ENCODE assay signal across 10 cellular contexts in the genomic region with DNA sequence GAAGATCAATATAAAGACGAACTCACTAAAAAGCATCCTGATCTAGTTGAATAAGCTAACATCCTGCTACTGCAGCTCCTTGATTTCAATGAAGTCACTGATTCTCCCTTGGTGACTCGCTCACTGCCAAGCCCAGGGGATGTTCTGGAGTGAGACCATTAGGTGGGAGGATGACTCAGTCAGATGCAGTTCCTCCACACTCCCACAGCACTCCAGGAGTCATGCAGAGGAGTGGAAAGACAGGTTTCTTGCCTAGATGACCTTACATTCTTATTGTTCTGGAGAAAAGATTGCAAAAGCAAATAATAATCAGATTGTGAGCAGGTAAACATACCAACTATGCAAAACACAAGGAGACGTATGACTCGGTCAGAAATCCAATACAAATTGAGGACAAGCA. TPM values are rescaled to one million over a fixed set of nuclear protein-coding genes. Genes with fewer than 3 reads are reported as not detected.
DNase-seq lines count a peak whose midpoint lies in the region; ATAC-seq, FAIRE-seq and TF ChIP-seq lines count a peak whose summit lies in the region.
"Had no signal": no experiment of that assay in that cellular context is flagged by ENCODE, and none has a peak within 500 bp of the region (broad histone marks: within the 10 kb centered on the region; RNA-seq: fewer than 3 reads in every experiment).

No MANE protein-coding gene starts in this region.

- H3K27me3 Mint-ChIP-seq in mesothelial cell of epicardium (ENCODE audit: low read depth): no peaks in the 10 kb centered on the region

- peak overlapping the region; percentile 32 for H3K27ac Mint-ChIP-seq in mesothelial cell of epicardium

- no peak for ATAC-seq in HG02798 (IDR thresholded peaks at IDR 0.05; ENCODE audit: poor library complexity, unreplicated experiment)
- no peak for ATAC-seq in GM21529 (IDR thresholded peaks at IDR 0.05; ENCODE audit: unreplicated experiment)
- ATAC-seq: left lobe of liver had no signal

- peaks cover 10% of the 10 kb centered on the region for H3K4me1 Mint-ChIP-seq in mesothelial cell of epicardium

- no peak overlapping the region for H3K27ac ChIP-seq in kidney (ENCODE audit: low read depth in 2 of 2, low read length in 2 of 2)

- FAIRE-seq in kidney (lab: Jason Lieb, UNC): no peak

- TF ChIP-seq CTCF in AG09309 (IDR thresholded peaks at IDR 0.05; ENCODE audit: control insufficient read depth, insufficient read depth, low read depth, low read length, missing control alignments): peak; percentile 4
- TF ChIP-seq CTCF in HFF-Myc (IDR thresholded peaks at IDR 0.05; ENCODE audit: low read depth, low read length, missing control alignments): no peak
- TF ChIP-seq CTCF in mesothelial cell of epicardium (IDR thresholded peaks at IDR 0.05; ENCODE audit: unreplicated experiment): no peak
- no peak for TF ChIP-seq CTCF in kidney (IDR thresholded peaks at IDR 0.05; ENCODE audit: borderline replicate concordance, extremely low read depth, insufficient read depth)

- no peak overlapping the region for H3K4me3 ChIP-seq in AG09309 (ENCODE audit: control insufficient read depth, low read depth, low read length)
- no peak overlapping the region for H3K4me3 ChIP-seq in HFF-Myc (replicated peaks; ENCODE audit: low read depth, low read length)
- no peak overlapping the region for H3K4me3 ChIP-seq in kidney (ENCODE audit: low read length in 2 of 2)

- no peaks in the 10 kb centered on the region for H3K36me3 ChIP-seq in kidney (ENCODE audit: control insufficient read depth in 1 of 2, insufficient read depth in 2 of 2, low read length in 2 of 2)

- H3K9ac ChIP-seq in kidney (ENCODE audit: low read length in 2 of 2): no peak overlapping the region

- H3K9me3 Mint-ChIP-seq in mesothelial cell of epicardium: no peaks in the 10 kb centered on the region

- H3K4me1 ChIP-seq in kidney (ENCODE audit: control insufficient read depth in 1 of 2, insufficient read depth in 1 of 2, low read depth in 1 of 2, low read length in 2 of 2): no peaks in the 10 kb centered on the region

- intact Hi-C loops in kidney (cut with DNase I): no loop called here

- peaks cover 1% of the 10 kb centered on the region for H3K36me3 Mint-ChIP-seq in mesothelial cell of epicardium

- no peaks in the 10 kb centered on the region for H3K9me3 ChIP-seq in kidney (ENCODE audit: control insufficient read depth in 1 of 2, low read length in 2 of 2)

- DNase-seq in AG09309 (ENCODE audit: low read depth): peak; percentile 46
- peak; percentile 43 for DNase-seq in HFF-Myc (ENCODE audit: extremely low read depth, low read depth)
- DNase-seq in astrocyte of the hippocampus (ENCODE audit: low read depth, low spot score): peak; percentile 66
- no peak for DNase-seq in mesothelial cell of epicardium (ENCODE audit: low spot score in 2 of 2, unreplicated experiment in 2 of 2)
- DNase-seq in NCI-H446 (lab: John Stamatoyannopoulos, UW): no peak
- no peak for DNase-seq in kidney
- DNase-seq: MV-4-11 had no signal

- H3K4me3 Mint-ChIP-seq in mesothelial cell of epicardium: no peak overlapping the region

RNA-seq across cellular contexts. Expression of a gene that starts 15.3 kb away (rescaled TPM):
- total RNA-seq in mesothelial cell of epicardium (1.7 to 1.9 TPM (median 1.8 TPM) in 3 replicates), kidney (2.0 TPM)
- polyA plus RNA-seq in kidney (ENCODE audit: insufficient read depth, low read depth, low replicate concordance): 2.6 TPM

Comparison
In these comparisons a context has a peak if more than half of its experiments do, and no peak if none do; other contexts are left out.
1. DNase-seq: peak in AG09309 (single experiment), HFF-Myc (single experiment) and astrocyte of the hippocampus (single experiment); none in mesothelial cell of epicardium (0 of 2), NCI-H446 (0 of 2) and kidney (single experiment).